8 cellular contexts compared by ENCODE assay signal in genomic region chr17:61551255-61551742, GRCh38. TPM values are rescaled to one million over a fixed set of nuclear protein-coding genes. Genes with fewer than 3 reads are reported as not detected.
A peak's percentile ranks its signal among the peaks of the same experiment; 100 is the strongest.
DNase-seq lines count a peak whose midpoint lies in the region; ATAC-seq and TF ChIP-seq lines count a peak whose summit lies in the region.

No MANE protein-coding gene starts in this region.

- H3K4me1 Mint-ChIP-seq in Caco-2 (ENCODE audit: low read depth, unreplicated experiment), result no peaks in the 10 kb centered on the region

- intact Hi-C loops in Caco-2 (cut with micrococcal nuclease; ENCODE audit: unreplicated experiment), result loop anchor here (1.0 to 2.0 kb wide), 5 partner anchors 23 to 139 kb away; no protein-coding TSS in a partner anchor
- intact Hi-C loops in sigmoid colon (cut with DNase I), result loop anchor here (5.0 kb wide), 1 partner anchor 139 kb away; no protein-coding TSS in a partner anchor

- H3K27ac ChIP-seq in HL-60 (replicated peaks) (no peak overlapping the region), fibroblast of lung (ENCODE audit: insufficient read depth, low read length) (peak overlapping the region; percentile 19), sigmoid colon (no peak overlapping the region)

- peaks cover 6% of the 10 kb centered on the region for H3K27me3 Mint-ChIP-seq in Caco-2 (ENCODE audit: insufficient read depth, unreplicated experiment)

- H3K79me2 ChIP-seq in fibroblast of lung (ENCODE audit: control insufficient read depth, insufficient read depth, low read length), result no peaks in the 10 kb centered on the region

- WGBS in sigmoid colon, 2 donors, result 6 to 16% methylated on average over 6 of the region's 6 CpGs

- no peak for TF ChIP-seq POLR2A in sigmoid colon (IDR thresholded peaks at IDR 0.05)

- H3K36me3 ChIP-seq in Caco-2 (ENCODE audit: control insufficient read depth, insufficient read depth, low read length) (no peaks in the 10 kb centered on the region), fibroblast of lung (ENCODE audit: control insufficient read depth, insufficient read depth, low read length) (no peaks in the 10 kb centered on the region), sigmoid colon (no peaks in the 10 kb centered on the region)

- H2AFZ ChIP-seq in fibroblast of lung (ENCODE audit: low read length), result peak overlapping the region; percentile 97

- H4K20me1 ChIP-seq in fibroblast of lung (ENCODE audit: control insufficient read depth, extremely low read depth, insufficient read depth, low read length), result no peaks in the 10 kb centered on the region

- BruUV-seq in Caco-2 (replicated peaks; lab: Mats Ljungman, UMichigan), result no TSS peak

- no peak for ATAC-seq in GM18858 (IDR thresholded peaks at IDR 0.05; ENCODE audit: unreplicated experiment)
- ATAC-seq in GM21367 (IDR thresholded peaks at IDR 0.05; ENCODE audit: unreplicated experiment), result no peak
- ATAC-seq in omental fat pad (ENCODE audit: low FRiP score), result no peak

- no peak overlapping the region for H3K27ac Mint-ChIP-seq in Caco-2 (ENCODE audit: unreplicated experiment)

- POLR2A ChIA-PET in Caco-2 (lab: Charles Lee), result no interaction called here

- H3K9me3 ChIP-seq in Caco-2 (no peaks in the 10 kb centered on the region), fibroblast of lung (ENCODE audit: control insufficient read depth, insufficient read depth, low read depth, low read length) (no peaks in the 10 kb centered on the region), sigmoid colon (no peaks in the 10 kb centered on the region)

- no peak overlapping the region for H3K9ac ChIP-seq in fibroblast of lung (ENCODE audit: insufficient read depth, low read length)

- H3K4me1 ChIP-seq in Caco-2, result no peaks in the 10 kb centered on the region
- H3K4me1 ChIP-seq in fibroblast of lung (ENCODE audit: control insufficient read depth, extremely low read depth, insufficient read depth, low read length), result peaks cover 2% of the 10 kb centered on the region
- H3K4me1 ChIP-seq in sigmoid colon, result no peaks in the 10 kb centered on the region

- CTCF ChIA-PET in Caco-2 (lab: Charles Lee), result interaction anchor here (2.4 kb wide), 1 partner anchor 125 kb away, joined by 7 read pairs; no protein-coding TSS in a partner anchor

- H3K4me2 ChIP-seq in fibroblast of lung (ENCODE audit: extremely low read depth, insufficient read depth, low read length), result no peak overlapping the region

- no peaks in the 10 kb centered on the region for H3K36me3 Mint-ChIP-seq in Caco-2 (ENCODE audit: insufficient read depth, unreplicated experiment)

- DNase-seq in Caco-2 (peak in 1 of 2 experiments; percentile 52), HL-60 (ENCODE audit: low read depth in 1 of 2, low spot score in 1 of 2) (no peak), RPMI7951 (ENCODE audit: low read depth) (peak; percentile 51), fibroblast of lung (ENCODE audit: low read depth in 2 of 2) (peak; percentile 37 to 79), sigmoid colon (no peak), omental fat pad (ENCODE audit: low spot score) (no peak)

- H3K9me3 Mint-ChIP-seq in Caco-2 (ENCODE audit: unreplicated experiment), result no peaks in the 10 kb centered on the region

- TF ChIP-seq CTCF in Caco-2 (IDR thresholded peaks at IDR 0.05; ENCODE audit: insufficient read depth in 1 of 2, low read depth in 1 of 2, low read length in 1 of 2, severe bottlenecking in 1 of 2, unreplicated experiment in 1 of 2), result peak; percentile 68 to 74
- peak; percentile 45 for TF ChIP-seq CTCF in HL-60 (IDR thresholded peaks at IDR 0.05; ENCODE audit: insufficient read depth, low read length)
- peak; percentile 61 to 72 for TF ChIP-seq CTCF in fibroblast of lung (conservative IDR thresholded peaks at IDR 0.05 in 1 of 2, IDR thresholded peaks at IDR 0.05 in 1 of 2; ENCODE audit: low read depth in 1 of 2, low read length in 2 of 2)
- TF ChIP-seq CTCF in sigmoid colon (IDR thresholded peaks at IDR 0.05), result peak in 3 of 4 experiments; percentile 48 to 57 (median 49)
- TF ChIP-seq CTCF in omental fat pad (IDR thresholded peaks at IDR 0.05), result no peak

- TF ChIP-seq EP300 in sigmoid colon (IDR thresholded peaks at IDR 0.05), result no peak

- no peak overlapping the region for H3K4me3 Mint-ChIP-seq in Caco-2 (ENCODE audit: unreplicated experiment)

- H3K4me3 ChIP-seq in Caco-2 (ENCODE audit: low read depth, low read length) (no peak overlapping the region), HL-60 (replicated peaks; ENCODE audit: insufficient read depth, low read length) (no peak overlapping the region), fibroblast of lung (replicated peaks in 1 of 4; ENCODE audit: control extremely low read depth in 1 of 4, insufficient read depth in 1 of 4, low read depth in 3 of 4, low read length in 4 of 4) (no peak overlapping the region), sigmoid colon (no peak overlapping the region)

- H3K27me3 ChIP-seq in Caco-2 (replicated peaks; ENCODE audit: control insufficient read depth, insufficient read depth, low read length) (no peaks in the 10 kb centered on the region), HL-60 (ENCODE audit: insufficient read depth, poor library complexity, severe bottlenecking) (peaks cover 14% of the 10 kb centered on the region), fibroblast of lung (ENCODE audit: control insufficient read depth, insufficient read depth, low read length) (no peaks in the 10 kb centered on the region), sigmoid colon (peaks cover 0 to 6% (median 0%) of the 10 kb centered on the region in 3 donors)

RNA-seq across cellular contexts. Expression of gene NACA2, which starts 39.7 kb away (rescaled TPM):
- total RNA-seq in Caco-2 (2022) (not detected in 2 replicates), fibroblast of lung (not detected in 2 replicates), sigmoid colon (not detected), omental fat pad (not detected)
- total RNA-seq in RPMI7951 (2014; rRNA removed; shearing (Covaris generic)), result not detected in 2 replicates
- polyA plus RNA-seq in fibroblast of lung (0.17 TPM in 1 of 2 replicates, not detected in the other), sigmoid colon (not detected)
- 0.27 and 0.61 TPM in 2 replicates for polyA plus RNA-seq in fibroblast of lung (2012)
- not detected in 2 replicates for polyA minus RNA-seq in fibroblast of lung (ENCODE audit: low replicate concordance)

Comparison
In these comparisons a context has a peak if more than half of its experiments do, and no peak if none do; other contexts are left out.
1. DNase-seq: peak in RPMI7951 (single experiment) and fibroblast of lung (2 of 2); none in HL-60 (0 of 2), sigmoid colon (single experiment) and omental fat pad (single experiment).
2. CTCF ChIP-seq: peak in Caco-2 (2 of 2), HL-60 (single experiment), fibroblast of lung (2 of 2) and sigmoid colon (3 of 4); none in omental fat pad (0 of 3).